8 cellular contexts compared by ENCODE assay signal in the genomic region with DNA sequence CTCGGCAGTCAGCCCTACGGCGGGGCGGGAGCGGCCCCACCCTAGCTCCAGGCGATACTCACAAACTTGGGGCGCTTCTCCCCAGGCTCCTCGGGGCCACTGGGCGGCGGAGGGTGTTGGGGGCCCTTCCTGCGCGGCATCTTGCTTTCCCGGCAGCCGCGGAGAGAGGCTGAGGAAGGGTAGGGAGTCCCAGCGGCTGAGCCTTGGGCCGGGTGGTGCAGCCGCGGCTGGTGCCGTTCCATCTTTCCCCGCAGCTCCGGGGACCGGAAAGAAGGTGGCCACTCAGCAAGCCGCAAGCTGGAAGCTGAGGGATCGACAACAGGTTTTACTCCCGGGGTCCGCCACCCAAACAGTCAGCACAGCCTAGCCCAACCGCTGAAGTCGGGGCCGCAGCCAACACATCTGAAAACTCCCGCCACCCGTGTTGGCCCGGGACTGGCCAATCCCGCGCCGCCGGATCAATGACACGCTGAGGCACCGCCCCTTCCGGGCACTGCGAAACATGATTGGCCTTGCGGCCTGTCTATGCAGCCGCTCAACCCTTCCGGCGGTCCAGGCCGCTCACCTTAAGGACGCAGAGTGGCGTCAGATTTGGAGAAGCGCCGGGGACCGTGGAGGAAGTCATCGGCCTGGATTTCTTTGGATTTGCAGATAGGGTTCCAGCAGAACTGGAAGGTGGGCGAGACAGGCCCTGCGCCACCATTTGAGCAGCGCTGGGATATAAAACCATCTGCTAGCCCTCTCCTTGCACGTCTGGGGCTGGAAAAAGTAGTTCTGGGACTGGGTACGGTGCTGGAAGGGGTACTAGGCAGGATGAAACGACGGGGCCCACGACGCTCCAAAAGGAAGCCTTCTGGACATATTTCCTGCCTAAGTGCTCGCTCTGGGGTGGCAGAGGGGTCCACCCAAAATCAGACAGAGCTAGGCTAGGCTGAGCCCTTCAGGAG. TPM values are rescaled to one million over a fixed set of nuclear protein-coding genes. Genes with fewer than 3 reads are reported as not detected.
DNase-seq lines count a peak whose midpoint lies in the region; ATAC-seq, FAIRE-seq and TF ChIP-seq lines count a peak whose summit lies in the region.

A gene with protein sequence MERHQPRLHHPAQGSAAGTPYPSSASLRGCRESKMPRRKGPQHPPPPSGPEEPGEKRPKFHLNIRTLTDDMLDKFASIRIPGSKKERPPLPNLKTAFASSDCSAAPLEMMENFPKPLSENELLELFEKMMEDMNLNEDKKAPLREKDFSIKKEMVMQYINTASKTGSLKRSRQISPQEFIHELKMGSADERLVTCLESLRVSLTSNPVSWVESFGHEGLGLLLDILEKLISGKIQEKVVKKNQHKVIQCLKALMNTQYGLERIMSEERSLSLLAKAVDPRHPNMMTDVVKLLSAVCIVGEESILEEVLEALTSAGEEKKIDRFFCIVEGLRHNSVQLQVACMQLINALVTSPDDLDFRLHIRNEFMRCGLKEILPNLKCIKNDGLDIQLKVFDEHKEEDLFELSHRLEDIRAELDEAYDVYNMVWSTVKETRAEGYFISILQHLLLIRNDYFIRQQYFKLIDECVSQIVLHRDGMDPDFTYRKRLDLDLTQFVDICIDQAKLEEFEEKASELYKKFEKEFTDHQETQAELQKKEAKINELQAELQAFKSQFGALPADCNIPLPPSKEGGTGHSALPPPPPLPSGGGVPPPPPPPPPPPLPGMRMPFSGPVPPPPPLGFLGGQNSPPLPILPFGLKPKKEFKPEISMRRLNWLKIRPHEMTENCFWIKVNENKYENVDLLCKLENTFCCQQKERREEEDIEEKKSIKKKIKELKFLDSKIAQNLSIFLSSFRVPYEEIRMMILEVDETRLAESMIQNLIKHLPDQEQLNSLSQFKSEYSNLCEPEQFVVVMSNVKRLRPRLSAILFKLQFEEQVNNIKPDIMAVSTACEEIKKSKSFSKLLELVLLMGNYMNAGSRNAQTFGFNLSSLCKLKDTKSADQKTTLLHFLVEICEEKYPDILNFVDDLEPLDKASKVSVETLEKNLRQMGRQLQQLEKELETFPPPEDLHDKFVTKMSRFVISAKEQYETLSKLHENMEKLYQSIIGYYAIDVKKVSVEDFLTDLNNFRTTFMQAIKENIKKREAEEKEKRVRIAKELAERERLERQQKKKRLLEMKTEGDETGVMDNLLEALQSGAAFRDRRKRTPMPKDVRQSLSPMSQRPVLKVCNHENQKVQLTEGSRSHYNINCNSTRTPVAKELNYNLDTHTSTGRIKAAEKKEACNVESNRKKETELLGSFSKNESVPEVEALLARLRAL (minus strand): TSS at position 404 of the 947 bp plus-strand sequence. CDS start 162 bp downstream, at position 242.

- no peak for TF ChIP-seq CTCF in AG04449 (IDR thresholded peaks at IDR 0.05; ENCODE audit: insufficient read depth, low read length, missing control alignments)
- TF ChIP-seq CTCF in WERI-Rb-1 (IDR thresholded peaks at IDR 0.05; ENCODE audit: low read depth, low read length) = no peak
- no peak for TF ChIP-seq CTCF in mammary epithelial cell (conservative IDR thresholded peaks at IDR 0.05 in 1 of 2, IDR thresholded peaks at IDR 0.05 in 1 of 2; ENCODE audit: extremely low read depth in 1 of 2, insufficient read depth in 1 of 2, low read depth in 1 of 2, low read length in 2 of 2)

- POLR2A ChIA-PET in AG04449 (lab: Yijun Ruan, JAX) = interaction anchor here (1.2 kb wide), 1 partner anchor 17 kb away, joined by 3 read pairs; no protein-coding TSS in a partner anchor

- H3K27ac ChIP-seq in WERI-Rb-1 = peak within 1 kb of the TSS; percentile 78
- H3K27ac ChIP-seq in mammary epithelial cell (ENCODE audit: insufficient read depth, low read depth, low read length) = peak within 1 kb of the TSS; percentile 92
- H3K27ac ChIP-seq in iPS-20b (ENCODE audit: low read length) = peak within 1 kb of the TSS; percentile 98
- H3K27ac ChIP-seq in small intestine (ENCODE audit: low read depth in 1 of 2, low read length in 1 of 2) = peak within 1 kb of the TSS; percentile 71 to 90

- H3K4me2 ChIP-seq in mammary epithelial cell (ENCODE audit: insufficient read depth, low read depth, low read length) = peak within 1 kb of the TSS; percentile 80

- H2AFZ ChIP-seq in mammary epithelial cell (ENCODE audit: low read depth, low read length) = peak within 1 kb of the TSS; percentile 95

- CTCF ChIA-PET in AG04449 (lab: Yijun Ruan, JAX) = interaction anchor here (1.1 to 1.4 kb wide), 3 partner anchors 63 to 486 kb away, joined by 3 read pairs; no protein-coding TSS in a partner anchor
- CTCF ChIA-PET in mammary epithelial cell (lab: Charles Lee; ENCODE audit: low non-redundant PET) = interaction anchor here (0.6 kb wide), 1 partner anchor 547 kb away, joined by 4 read pairs; no protein-coding TSS in a partner anchor

- peaks cover 11% of the 10 kb centered on the region for H3K4me1 ChIP-seq in mammary epithelial cell (ENCODE audit: insufficient read depth, low read length)
- peaks cover 30% of the 10 kb centered on the region for H3K4me1 ChIP-seq in iPS-20b (ENCODE audit: insufficient read depth, low read length)
- H3K4me1 ChIP-seq in small intestine (ENCODE audit: control insufficient read depth in 2 of 2, insufficient read depth in 1 of 2, low read depth in 1 of 2, low read length in 1 of 2) = peaks cover 0 to 7% of the 10 kb centered on the region in 2 donors

- intact Hi-C loops in mammary epithelial cell (cut with micrococcal nuclease) = loop anchor here (2.0 to 10.0 kb wide), 3 partner anchors 159 to 391 kb away; no protein-coding TSS in a partner anchor

- H3K9ac ChIP-seq in mammary epithelial cell (ENCODE audit: insufficient read depth, low read length) (peak within 1 kb of the TSS; percentile 88), iPS-20b (ENCODE audit: low read depth, low read length) (peak within 1 kb of the TSS; percentile 99)

- ATAC-seq in GM18873 (IDR thresholded peaks at IDR 0.05; ENCODE audit: low FRiP score, unreplicated experiment) (peak; percentile 100), HG03139 (IDR thresholded peaks at IDR 0.05; ENCODE audit: unreplicated experiment) (peak; percentile 99)

- peaks cover 59% of the 10 kb centered on the region for H3K79me2 ChIP-seq in mammary epithelial cell (ENCODE audit: insufficient read depth, low read length)

- in situ Hi-C loops in mammary epithelial cell (cut with MboI; ENCODE audit: low sequenced_read_pairs in 2 of 2) = no loop called here

- no peaks in the 10 kb centered on the region for H4K20me1 ChIP-seq in mammary epithelial cell (ENCODE audit: insufficient read depth, low read length)

- WGBS in mammary epithelial cell (ENCODE audit: low coverage, missing lambda C conversion rate) = 1% methylated on average over 39 of the region's 62 CpGs
- 0 to 1% (median 1%) methylated on average over 60 to 62 of the region's 62 CpGs for WGBS in small intestine, 3 donors

- H3K9me3 ChIP-seq in WERI-Rb-1 (ENCODE audit: severe bottlenecking) = no peaks in the 10 kb centered on the region
- no peaks in the 10 kb centered on the region for H3K9me3 ChIP-seq in mammary epithelial cell (replicated peaks; ENCODE audit: insufficient read depth, low read length)
- no peaks in the 10 kb centered on the region for H3K9me3 ChIP-seq in iPS-20b (ENCODE audit: insufficient read depth, low read depth, low read length)
- H3K9me3 ChIP-seq in small intestine (ENCODE audit: control insufficient read depth, low read depth) = no peaks in the 10 kb centered on the region

- no peak for FAIRE-seq in small intestine (lab: Jason Lieb, UNC)

- no peaks in the 10 kb centered on the region for H3K36me3 ChIP-seq in WERI-Rb-1
- no peaks in the 10 kb centered on the region for H3K36me3 ChIP-seq in mammary epithelial cell (ENCODE audit: insufficient read depth, low read length)
- H3K36me3 ChIP-seq in iPS-20b (ENCODE audit: insufficient read depth, low read depth, low read length) = peaks cover 8% of the 10 kb centered on the region; the same call in 1 of the 2 replicates
- H3K36me3 ChIP-seq in small intestine (ENCODE audit: control insufficient read depth in 2 of 2, insufficient read depth in 2 of 2, low read length in 2 of 2) = no peaks in the 10 kb centered on the region

- peak; percentile 78 for DNase-seq in AG04449 (ENCODE audit: low read depth, low spot score)
- peak; percentile 94 for DNase-seq in NCI-H2227 (lab: John Stamatoyannopoulos, UW; ENCODE audit: unreplicated experiment)
- peak; percentile 90 for DNase-seq in WERI-Rb-1
- peak; percentile 94 for DNase-seq in mammary epithelial cell
- DNase-seq in small intestine = peak; percentile 96

- H3K4me3 ChIP-seq in AG04449 (ENCODE audit: low read depth, low read length) (peak within 1 kb of the TSS; percentile 92), WERI-Rb-1 (ENCODE audit: low read depth, low read length) (peak within 1 kb of the TSS; percentile 61), mammary epithelial cell (replicated peaks in 1 of 3; ENCODE audit: insufficient read depth in 1 of 3, low read depth in 2 of 3, low read length in 3 of 3) (peak within 1 kb of the TSS; percentile 72 to 87 (median 82)), iPS-20b (ENCODE audit: low read length) (peak within 1 kb of the TSS; percentile 95), small intestine (ENCODE audit: low read depth in 1 of 2, low read length in 2 of 2) (peak within 1 kb of the TSS; percentile 53 to 62)

- BruUV-seq in mammary epithelial cell (replicated peaks; lab: Mats Ljungman, UMichigan) = TSS peak; percentile 88

- dilution Hi-C loops in mammary epithelial cell (cut with HindIII; ENCODE audit: low sequenced_read_pairs) = no loop called here

- H3K27me3 ChIP-seq in WERI-Rb-1 (ENCODE audit: insufficient read depth, low read depth, severe bottlenecking) (no peaks in the 10 kb centered on the region), mammary epithelial cell (ENCODE audit: insufficient read depth, low read length) (no peaks in the 10 kb centered on the region), iPS-20b (ENCODE audit: insufficient read depth, low read length) (no peaks in the 10 kb centered on the region), small intestine (ENCODE audit: control insufficient read depth in 2 of 2, insufficient read depth in 2 of 2, low read length in 2 of 2) (no peaks in the 10 kb centered on the region)

RNA-seq across cellular contexts. Expression of the gene that starts here (rescaled TPM):
- 10 to 100 TPM in 1 of 2 donors, 1 to 10 TPM in 1; 8.0 to 25.0 TPM for total RNA-seq in mammary epithelial cell
- polyA plus RNA-seq in mammary epithelial cell = 9.7 TPM
- polyA minus RNA-seq in mammary epithelial cell = 20.5 TPM
- 1 to 10 TPM in 2 of 3 donors, under 1 TPM in 1; 0.67 to 4.2 (median 2.4) TPM for polyA plus RNA-seq in small intestine

Comparison
In these comparisons a context has a peak if more than half of its experiments do, and no peak if none do; other contexts are left out.
1. Peak in every context shown above with its lines: DNase-seq, ATAC-seq, H3K4me3 ChIP-seq and H3K27ac ChIP-seq.